Comparison of ENCODE assay signal across 14 cellular contexts in genomic region chr14:81517798-81518398, GRCh38. TPM values are rescaled to one million over a fixed set of nuclear protein-coding genes. Genes with fewer than 3 reads are reported as not detected.
DNase-seq lines count a peak whose midpoint lies in the region; ATAC-seq and TF ChIP-seq lines count a peak whose summit lies in the region.
"Had no signal": no experiment of that assay in that cellular context is flagged by ENCODE, and none has a peak within 500 bp of the region (broad histone marks: within the 10 kb centered on the region; RNA-seq: fewer than 3 reads in every experiment).

No MANE protein-coding gene starts in this region.

- DNase-seq in LHCN-M2 (ENCODE audit: low read depth) (peak; percentile 70), fibroblast of villous mesenchyme (ENCODE audit: low read depth) (peak; percentile 59), mucosa of descending colon (no peak), stromal cell of bone marrow (ENCODE audit: low read depth) (peak; percentile 52), cortex of kidney (lab: John Stamatoyannopoulos, UW) (no peak), SIG-M5 (lab: John Stamatoyannopoulos, UW) (no peak)
- no peak for DNase-seq in stimulated activated naive B cell treated with anti-CD40 and anti-IgM and Interleukin-4, amounts not matched to agents 10 μg/mL and 1 μg/mL and 100 μg/mL, for 72 hours
- DNase-seq: activated CD4-positive, alpha-beta T cell treated with anti-CD3 and anti-CD28 coated beads for 1 hour; CD4-positive, alpha-beta memory T cell; foreskin melanocyte; NCI-H1436; NCI-H748 treated with DMSO at 0.1 percent for 48 hours had no signal

- no peak overlapping the region for H3K4me3 Mint-ChIP-seq in stimulated activated naive B cell treated with anti-CD40 and anti-IgM and Interleukin-4, amounts not matched to agents 10 μg/mL and 1 μg/mL and 100 μg/mL, for 72 hours
- H3K4me3 Mint-ChIP-seq: activated T-helper 17 cell treated with anti-CD3 and anti-CD28 coated beads, Interleukin-2, amount 50 U/mL, for 72 hours; CD4-positive, alpha-beta memory T cell had no signal

- peaks cover 31% of the 10 kb centered on the region for H3K4me1 ChIP-seq in mucosa of descending colon (ENCODE audit: low read depth)

- TF ChIP-seq CTCF in fibroblast of villous mesenchyme (IDR thresholded peaks at IDR 0.05; ENCODE audit: insufficient read depth, low read depth, low read length) (no peak), mucosa of descending colon (IDR thresholded peaks at IDR 0.05) (no peak)

- no peak overlapping the region for H3K27ac Mint-ChIP-seq in stimulated activated naive B cell treated with anti-CD40 and anti-IgM and Interleukin-4, amounts not matched to agents 10 μg/mL and 1 μg/mL and 100 μg/mL, for 72 hours

- no peaks in the 10 kb centered on the region for H3K9me3 ChIP-seq in mucosa of descending colon

- no peaks in the 10 kb centered on the region for H3K27me3 Mint-ChIP-seq in stimulated activated naive B cell treated with anti-CD40 and anti-IgM and Interleukin-4, amounts not matched to agents 10 μg/mL and 1 μg/mL and 100 μg/mL, for 72 hours
- H3K27me3 Mint-ChIP-seq: activated T-helper 17 cell treated with anti-CD3 and anti-CD28 coated beads, Interleukin-2, amount 50 U/mL, for 72 hours; CD4-positive, alpha-beta memory T cell had no signal

- H3K36me3 ChIP-seq in mucosa of descending colon (ENCODE audit: low read depth) = no peaks in the 10 kb centered on the region

- H3K9me3 Mint-ChIP-seq in stimulated activated naive B cell treated with anti-CD40 and anti-IgM and Interleukin-4, amounts not matched to agents 10 μg/mL and 1 μg/mL and 100 μg/mL, for 72 hours = no peaks in the 10 kb centered on the region
- H3K9me3 Mint-ChIP-seq: activated T-helper 17 cell treated with anti-CD3 and anti-CD28 coated beads, Interleukin-2, amount 50 U/mL, for 72 hours; CD4-positive, alpha-beta memory T cell had no signal

- peaks cover 43 to 69% of the 10 kb centered on the region in 2 donors for H3K36me3 Mint-ChIP-seq in stimulated activated naive B cell treated with anti-CD40 and anti-IgM and Interleukin-4, amounts not matched to agents 10 μg/mL and 1 μg/mL and 100 μg/mL, for 72 hours

- ATAC-seq in mucosa of descending colon = peak; percentile 42
- no peak for ATAC-seq in HG02870 (IDR thresholded peaks at IDR 0.05; ENCODE audit: unreplicated experiment)
- ATAC-seq in stimulated activated naive B cell treated with anti-CD40 and anti-IgM and Interleukin-4, amounts not matched to agents 10 μg/mL and 1 μg/mL and 100 μg/mL, for 72 hours (replicated peaks) = no peak
- ATAC-seq: activated T-helper 17 cell treated with anti-CD3 and anti-CD28 coated beads, Interleukin-2, amount 50 U/mL, for 72 hours had no signal

- intact Hi-C loops in mucosa of descending colon (cut with DNase I, micrococcal nuclease) = no loop called here

- H3K4me3 ChIP-seq in fibroblast of villous mesenchyme (ENCODE audit: low read depth, low read length) (no peak overlapping the region), mucosa of descending colon (no peak overlapping the region)

- peaks cover 11 to 22% of the 10 kb centered on the region in 2 donors for H3K4me1 Mint-ChIP-seq in stimulated activated naive B cell treated with anti-CD40 and anti-IgM and Interleukin-4, amounts not matched to agents 10 μg/mL and 1 μg/mL and 100 μg/mL, for 72 hours

RNA-seq across cellular contexts. Expression of gene SEL1L, which starts 15.8 kb away (rescaled TPM):
- total RNA-seq in LHCN-M2 (2014; rRNA removed) (39.8 and 43.1 TPM in 2 replicates), fibroblast of villous mesenchyme (89.9 and 97.6 TPM in 2 replicates), mucosa of descending colon (100 to 1,000 TPM in 1 of 3 donors, 10 to 100 TPM in 2; 87.7 to 103 (median 89.9) TPM)
- polyA plus RNA-seq in LHCN-M2 (2012) = 14.9 TPM

Comparison
In these comparisons a context has a peak if more than half of its experiments do, and no peak if none do; other contexts are left out.
1. DNase-seq: peak in LHCN-M2 (single experiment), fibroblast of villous mesenchyme (single experiment) and stromal cell of bone marrow (single experiment); none in mucosa of descending colon (0 of 3), cortex of kidney (single experiment), SIG-M5 (single experiment) and stimulated activated naive B cell treated with anti-CD40 and anti-IgM and Interleukin-4, amounts not matched to agents 10 μg/mL and 1 μg/mL and 100 μg/mL, for 72 hours (single experiment).